ENCODE assay signal across 8 cellular contexts in the genomic region with DNA sequence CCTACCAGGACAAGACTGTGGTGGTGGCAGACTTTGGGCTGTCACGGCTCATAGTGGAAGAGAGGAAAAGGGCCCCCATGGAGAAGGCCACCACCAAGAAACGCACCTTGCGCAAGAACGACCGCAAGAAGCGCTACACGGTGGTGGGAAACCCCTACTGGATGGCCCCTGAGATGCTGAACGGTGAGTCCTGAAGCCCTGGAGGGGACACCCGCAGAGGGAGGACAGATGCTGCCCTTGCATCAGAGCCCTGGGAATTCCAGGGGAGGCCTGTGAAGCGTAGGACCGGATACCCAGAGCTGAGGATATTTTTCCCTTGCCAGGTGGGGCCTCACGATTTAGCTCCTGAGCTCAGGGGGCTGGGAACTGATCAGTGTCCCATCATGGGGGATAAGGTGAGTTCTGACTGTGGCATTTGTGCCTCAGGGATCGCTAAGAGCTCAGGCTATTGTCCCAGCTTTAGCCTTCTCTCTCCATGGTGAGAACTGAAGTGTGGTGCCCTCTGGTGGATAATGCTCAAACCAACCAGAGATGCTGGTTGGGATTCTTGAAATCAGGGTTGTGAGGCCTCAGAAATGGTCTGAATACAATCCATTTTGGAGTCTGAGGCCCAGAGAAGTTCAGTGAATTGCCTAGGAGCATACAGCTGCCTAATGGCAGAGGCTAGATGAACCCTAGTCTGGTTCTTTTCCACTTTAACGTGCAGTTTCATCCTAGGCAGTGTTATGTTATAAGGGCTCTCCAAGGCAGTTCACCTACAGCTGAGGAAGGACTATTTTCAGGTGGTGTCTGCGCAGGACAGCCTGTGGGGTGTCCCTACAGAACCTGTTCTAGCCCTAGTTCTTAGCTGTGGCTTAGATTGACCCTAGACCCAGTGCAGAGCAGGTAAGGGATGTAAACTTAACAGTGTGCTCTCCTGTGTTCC. TPM values are rescaled to one million over a fixed set of nuclear protein-coding genes. Genes with fewer than 3 reads are reported as not detected.
A peak's percentile ranks its signal among the peaks of the same experiment; 100 is the strongest.
DNase-seq lines count a peak whose midpoint lies in the region; ATAC-seq and TF ChIP-seq lines count a peak whose summit lies in the region.

No MANE protein-coding gene starts in this region.

- peak overlapping the region; percentile 23 for H4K12ac ChIP-seq in trophoblast cell (ENCODE audit: low read depth, low read length)

- H3K9me3 ChIP-seq in PC-3 (ENCODE audit: low read length) (no peaks in the 10 kb centered on the region), trophoblast cell (ENCODE audit: insufficient read depth, low read depth, low read length) (peaks cover 2% of the 10 kb centered on the region)

- peak overlapping the region; percentile 3 for H3K14ac ChIP-seq in trophoblast cell (ENCODE audit: low read length)

- H3K4me1 Mint-ChIP-seq in activated naive CD8-positive, alpha-beta T cell treated with anti-CD3 and anti-CD28 coated beads for 36 hours, result peaks cover 45% of the 10 kb centered on the region
- peaks cover 3% of the 10 kb centered on the region for H3K4me1 Mint-ChIP-seq in glutamatergic neuron (ENCODE audit: low read depth, unreplicated experiment)

- H3K4me1 ChIP-seq in PC-3 (ENCODE audit: insufficient read depth, low read length), result no peaks in the 10 kb centered on the region
- peaks cover 30% of the 10 kb centered on the region in 2 experiments for H3K4me1 ChIP-seq in trophoblast cell (ENCODE audit: control insufficient read depth in 1 of 2, insufficient read depth in 2 of 2, low read length in 2 of 2)

- H2BK12ac ChIP-seq in trophoblast cell (ENCODE audit: low read length), result peak overlapping the region; percentile 43

- H3K4me2 ChIP-seq in PC-3 (ENCODE audit: low read length) (no peak overlapping the region), trophoblast cell (ENCODE audit: low read length) (no peak overlapping the region)

- H3F3A ChIP-seq in PC-3 (ENCODE audit: low read length, unreplicated experiment), result no peaks in the 10 kb centered on the region

- peak overlapping the region; percentile 4 for H3K4ac ChIP-seq in trophoblast cell (ENCODE audit: low read depth, low read length)

- H3K27ac ChIP-seq in PC-3 (ENCODE audit: low read length) (no peak overlapping the region), trophoblast cell (ENCODE audit: low read depth, low read length) (peak overlapping the region; percentile 37)

- H3K36me3 ChIP-seq in PC-3 (ENCODE audit: low read depth, low read length) (peaks cover 2% of the 10 kb centered on the region; the same call in 1 of the 2 replicates), trophoblast cell (ENCODE audit: control insufficient read depth in 1 of 2, insufficient read depth in 2 of 2, low read length in 2 of 2) (peaks cover 61 to 64% of the 10 kb centered on the region in 2 experiments)

- peak overlapping the region; percentile 6 for H2AK5ac ChIP-seq in trophoblast cell (ENCODE audit: low read length)

- POLR2A ChIA-PET in PC-3 (lab: Charles Lee; ENCODE audit: unreplicated experiment), result no interaction called here

- H3K9me2 ChIP-seq in PC-3 (replicated peaks; ENCODE audit: low read length), result no peaks in the 10 kb centered on the region

- H2BK120ac ChIP-seq in trophoblast cell (ENCODE audit: insufficient read depth, low read length, poor library complexity), result peak overlapping the region; percentile 15

- H4K8ac ChIP-seq in trophoblast cell (ENCODE audit: low read depth, low read length), result peak overlapping the region; percentile 20

- H3K79me2 ChIP-seq in PC-3 (ENCODE audit: low read length) (no peaks in the 10 kb centered on the region), trophoblast cell (ENCODE audit: control insufficient read depth, insufficient read depth, low read length, poor library complexity) (peaks cover 6% of the 10 kb centered on the region)

- H3K4me3 ChIP-seq in PC-3 (ENCODE audit: low read length) (no peak overlapping the region), trophoblast cell (ENCODE audit: low read depth, low read length) (no peak overlapping the region)

- no peaks in the 10 kb centered on the region for H3K9me3 Mint-ChIP-seq in activated naive CD8-positive, alpha-beta T cell treated with anti-CD3 and anti-CD28 coated beads for 36 hours
- peaks cover 5% of the 10 kb centered on the region for H3K9me3 Mint-ChIP-seq in glutamatergic neuron (ENCODE audit: unreplicated experiment)

- H3K4me3 Mint-ChIP-seq in activated naive CD8-positive, alpha-beta T cell treated with anti-CD3 and anti-CD28 coated beads for 36 hours, result no peak overlapping the region
- H3K4me3 Mint-ChIP-seq in glutamatergic neuron (ENCODE audit: unreplicated experiment), result no peak overlapping the region

- peaks cover 49% of the 10 kb centered on the region for H3K36me3 Mint-ChIP-seq in activated naive CD8-positive, alpha-beta T cell treated with anti-CD3 and anti-CD28 coated beads for 36 hours
- H3K36me3 Mint-ChIP-seq in glutamatergic neuron (ENCODE audit: unreplicated experiment), result peaks cover 8% of the 10 kb centered on the region

- H3K27me3 Mint-ChIP-seq in activated naive CD8-positive, alpha-beta T cell treated with anti-CD3 and anti-CD28 coated beads for 36 hours, result no peaks in the 10 kb centered on the region
- peaks cover 11% of the 10 kb centered on the region for H3K27me3 Mint-ChIP-seq in glutamatergic neuron (ENCODE audit: unreplicated experiment)

- peak overlapping the region; percentile 31 for H3K18ac ChIP-seq in trophoblast cell (ENCODE audit: low read length)

- DNase-seq in COR-L47 (lab: John Stamatoyannopoulos, UW), result peak; percentile 63
- DNase-seq in HK-2 (ENCODE audit: unreplicated experiment), result peak; percentile 52
- peak; percentile 66 for DNase-seq in PC-3
- DNase-seq in activated naive CD8-positive, alpha-beta T cell treated with anti-CD3 and anti-CD28 coated beads for 36 hours, result peak; percentile 39
- DNase-seq in glutamatergic neuron, result peak; percentile 65
- DNase-seq in trophoblast cell, result peak; percentile 87 to 95

- peak; percentile 81 for ATAC-seq in PC-3
- ATAC-seq in GM18517 (IDR thresholded peaks at IDR 0.05; ENCODE audit: unreplicated experiment), result no peak
- ATAC-seq in HG02610 (IDR thresholded peaks at IDR 0.05; ENCODE audit: unreplicated experiment), result no peak

- H3K9ac ChIP-seq in PC-3 (ENCODE audit: low read length) (no peak overlapping the region), trophoblast cell (ENCODE audit: low read length) (no peak overlapping the region)

- no CpG with 5 or more reads among the region's 15 CpGs for WGBS in trophoblast cell (ENCODE audit: extremely low coverage, insufficient coverage, insufficient read length)

- H3K27ac Mint-ChIP-seq in activated naive CD8-positive, alpha-beta T cell treated with anti-CD3 and anti-CD28 coated beads for 36 hours, result no peak overlapping the region
- H3K27ac Mint-ChIP-seq in glutamatergic neuron (ENCODE audit: unreplicated experiment), result peak overlapping the region; percentile 87

- CTCF ChIA-PET in PC-3 (lab: Charles Lee), result interaction anchor here (0.5 to 1.6 kb wide), 9 partner anchors 20 to 165 kb away, joined by 3 to 6 read pairs (median 4); partner anchors contain the start of genes LIMK2, PIK3IP1 and SELENOM

- H2AFZ ChIP-seq in PC-3 (ENCODE audit: low read length) (no peak overlapping the region), trophoblast cell (ENCODE audit: insufficient read depth, low read length, poor library complexity) (no peak overlapping the region)

- H3K23ac ChIP-seq in trophoblast cell (ENCODE audit: low read length), result no peak overlapping the region

- intact Hi-C loops in PC-3 (cut with micrococcal nuclease), result loop anchor here (2.0 to 10.0 kb wide), 2 partner anchors 24 to 58 kb away; partner anchors contain the start of gene LIMK2

- H3K27me3 ChIP-seq in PC-3 (ENCODE audit: low read length), result no peaks in the 10 kb centered on the region
- no peaks in the 10 kb centered on the region for H3K27me3 ChIP-seq in trophoblast cell (ENCODE audit: insufficient read depth, low read length)

- peak overlapping the region; percentile 68 for H2BK5ac ChIP-seq in trophoblast cell (ENCODE audit: low read depth, low read length, poor library complexity)

- peaks cover 25% of the 10 kb centered on the region for H3K79me1 ChIP-seq in trophoblast cell (ENCODE audit: low read length)

- H4K91ac ChIP-seq in trophoblast cell (ENCODE audit: low read depth, low read length), result peak overlapping the region; percentile 74

- no TSS peak for BruUV-seq in PC-3 (replicated peaks; lab: Mats Ljungman, UMichigan)

- no peaks in the 10 kb centered on the region for H4K20me1 ChIP-seq in PC-3 (ENCODE audit: low read length)

- TF ChIP-seq CTCF in PC-3 (conservative IDR thresholded peaks at IDR 0.05; ENCODE audit: low read depth, low read length) (peak; percentile 73), glutamatergic neuron (IDR thresholded peaks at IDR 0.05; ENCODE audit: partially characterized antibody, unreplicated experiment) (peak; percentile 70)

RNA-seq across cellular contexts. Expression of gene PIK3IP1, which starts 19.5 kb away (rescaled TPM):
- total RNA-seq in PC-3 (2014; rRNA removed) (1.5 and 1.9 TPM in 2 replicates), glutamatergic neuron (ENCODE audit: unreplicated experiment) (38.8 TPM)
- 10 to 100 TPM; 10.7 to 11.3 TPM for total RNA-seq in activated naive CD8-positive, alpha-beta T cell treated with anti-CD3 and anti-CD28 coated beads for 36 hours
- 3.7 and 4.0 TPM in 2 replicates for polyA plus RNA-seq in trophoblast cell (2013)

Comparison
In these comparisons a context has a peak if more than half of its experiments do, and no peak if none do; other contexts are left out.
1. DNase-seq: peak in every context shown above with its lines; median percentile 91 in trophoblast cell; 66 in PC-3; 65 in glutamatergic neuron; 63 in COR-L47; 52 in HK-2; 39 in activated naive CD8-positive, alpha-beta T cell treated with anti-CD3 and anti-CD28 coated beads for 36 hours.